In genomic region chr19:15779756-15780476, GRCh38 we compare ENCODE assay signal across 10 cellular contexts. TPM values are rescaled to one million over a fixed set of nuclear protein-coding genes. Genes with fewer than 3 reads are reported as not detected.
DNase-seq lines count a peak whose midpoint lies in the region; ATAC-seq and TF ChIP-seq lines count a peak whose summit lies in the region.
"Had no signal": no experiment of that assay in that cellular context is flagged by ENCODE, and none has a peak within 500 bp of the region (broad histone marks: within the 10 kb centered on the region; RNA-seq: fewer than 3 reads in every experiment).

No MANE protein-coding gene starts in this region.

- H3K4me3 Mint-ChIP-seq in osteocyte (ENCODE audit: unreplicated experiment), result no peak overlapping the region
- no peak overlapping the region for H3K4me3 Mint-ChIP-seq in HFFc6
- H3K4me3 Mint-ChIP-seq: activated naive CD8-positive, alpha-beta T cell treated with anti-CD3 and anti-CD28 coated beads, Interleukin-2, amount 10 ng/mL, durations not matched to agents 7 days and 5 days had no signal

- H3K27me3 Mint-ChIP-seq in osteocyte (ENCODE audit: unreplicated experiment) (no peaks in the 10 kb centered on the region), HFFc6 (ENCODE audit: insufficient read depth) (no peaks in the 10 kb centered on the region)

- DNase-seq in NCI-H2107 treated with DMSO at 0.1 percent for 48 hours (lab: John Stamatoyannopoulos, UW; ENCODE audit: unreplicated experiment) (peak; percentile 1), NCI-H2107 (lab: John Stamatoyannopoulos, UW) (no peak), dermis blood vessel endothelial cell (peak; percentile 2), medulla oblongata (ENCODE audit: extremely low spot score) (peak; percentile 92), ureter (ENCODE audit: low spot score) (peak; percentile 83), osteocyte (ENCODE audit: extremely low spot score, unreplicated experiment) (no peak), HFFc6 (no peak)
- DNase-seq: activated naive CD8-positive, alpha-beta T cell treated with anti-CD3 and anti-CD28 coated beads, Interleukin-2, amount 10 ng/mL, durations not matched to agents 7 days and 5 days; SW 1271 had no signal

- TF ChIP-seq CTCF in osteocyte (IDR thresholded peaks at IDR 0.05), result no peak
- no peak for TF ChIP-seq CTCF in HFFc6 (IDR thresholded peaks at IDR 0.05)

- no peaks in the 10 kb centered on the region for H3K36me3 Mint-ChIP-seq in osteocyte (ENCODE audit: unreplicated experiment)
- no peaks in the 10 kb centered on the region for H3K36me3 Mint-ChIP-seq in HFFc6 (ENCODE audit: low read depth)
- H3K36me3 Mint-ChIP-seq: activated naive CD8-positive, alpha-beta T cell treated with anti-CD3 and anti-CD28 coated beads, Interleukin-2, amount 10 ng/mL, durations not matched to agents 7 days and 5 days had no signal

- H3K4me1 Mint-ChIP-seq in osteocyte (ENCODE audit: unreplicated experiment) (no peaks in the 10 kb centered on the region), HFFc6 (ENCODE audit: low read depth) (no peaks in the 10 kb centered on the region)
- H3K4me1 Mint-ChIP-seq: activated naive CD8-positive, alpha-beta T cell treated with anti-CD3 and anti-CD28 coated beads, Interleukin-2, amount 10 ng/mL, durations not matched to agents 7 days and 5 days had no signal

- ATAC-seq in HG03196 (IDR thresholded peaks at IDR 0.05; ENCODE audit: unreplicated experiment), result no peak

- H3K9me3 Mint-ChIP-seq in osteocyte (ENCODE audit: unreplicated experiment) (peaks cover 14% of the 10 kb centered on the region), HFFc6 (peaks cover 50% of the 10 kb centered on the region)
- H3K9me3 Mint-ChIP-seq: activated naive CD8-positive, alpha-beta T cell treated with anti-CD3 and anti-CD28 coated beads, Interleukin-2, amount 10 ng/mL, durations not matched to agents 7 days and 5 days had no signal

- no peak overlapping the region for H3K27ac Mint-ChIP-seq in osteocyte (ENCODE audit: unreplicated experiment)
- H3K27ac Mint-ChIP-seq in HFFc6, result no peak overlapping the region
- H3K27ac Mint-ChIP-seq: activated naive CD8-positive, alpha-beta T cell treated with anti-CD3 and anti-CD28 coated beads, Interleukin-2, amount 10 ng/mL, durations not matched to agents 7 days and 5 days had no signal

RNA-seq across cellular contexts. Expression of gene OR10H5, which starts 7.5 kb away (rescaled TPM):
- total RNA-seq in dermis blood vessel endothelial cell (not detected in 2 replicates), ureter (not detected), osteocyte (not detected in 2 replicates)
- total RNA-seq in HFFc6 (2021; fragmentation: NEBNext Ultra II Directional; extraction: Animal tissue kit (Norgen Biotek cat#: 25700)), result not detected
- total RNA-seq: activated naive CD8-positive, alpha-beta T cell treated with anti-CD3 and anti-CD28 coated beads, Interleukin-2, amount 10 ng/mL, durations not matched to agents 7 days and 5 days had no signal

RNA-seq across cellular contexts. Expression of gene OR10H1, which starts 35.5 kb away (rescaled TPM):
- total RNA-seq in dermis blood vessel endothelial cell (not detected in 2 replicates), ureter (0.60 TPM), osteocyte (not detected in 2 replicates)
- not detected for total RNA-seq in HFFc6 (2021; fragmentation: NEBNext Ultra II Directional; extraction: Animal tissue kit (Norgen Biotek cat#: 25700))
- total RNA-seq: activated naive CD8-positive, alpha-beta T cell treated with anti-CD3 and anti-CD28 coated beads, Interleukin-2, amount 10 ng/mL, durations not matched to agents 7 days and 5 days had no signal

RNA-seq across cellular contexts. Expression of gene OR10H3, which starts 42.1 kb away (rescaled TPM):
- total RNA-seq in dermis blood vessel endothelial cell (not detected in 2 replicates), ureter (not detected), osteocyte (not detected in 2 replicates)
- total RNA-seq in HFFc6 (2021; fragmentation: NEBNext Ultra II Directional; extraction: Animal tissue kit (Norgen Biotek cat#: 25700)), result not detected
- total RNA-seq: activated naive CD8-positive, alpha-beta T cell treated with anti-CD3 and anti-CD28 coated beads, Interleukin-2, amount 10 ng/mL, durations not matched to agents 7 days and 5 days had no signal

RNA-seq across cellular contexts. Expression of gene OR10H2, which starts 52.1 kb away (rescaled TPM):
- total RNA-seq in dermis blood vessel endothelial cell (not detected in 2 replicates), ureter (not detected), osteocyte (not detected in 2 replicates)
- not detected for total RNA-seq in HFFc6 (2021; fragmentation: NEBNext Ultra II Directional; extraction: Animal tissue kit (Norgen Biotek cat#: 25700))
- total RNA-seq: activated naive CD8-positive, alpha-beta T cell treated with anti-CD3 and anti-CD28 coated beads, Interleukin-2, amount 10 ng/mL, durations not matched to agents 7 days and 5 days had no signal

Comparison
In these comparisons a context has a peak if more than half of its experiments do, and no peak if none do; other contexts are left out.
1. DNase-seq: peak in NCI-H2107 treated with DMSO at 0.1 percent for 48 hours (single experiment), dermis blood vessel endothelial cell (single experiment), medulla oblongata (single experiment) and ureter (single experiment); none in NCI-H2107 (single experiment), osteocyte (single experiment) and HFFc6 (single experiment).